10 cellular contexts compared by ENCODE assay signal in genomic region chr4:27629532-27630225, GRCh38.
"Had no signal": no experiment of that assay in that cellular context is flagged by ENCODE, and none has a peak within 500 bp of the region (broad histone marks: within the 10 kb centered on the region; RNA-seq: fewer than 3 reads in every experiment).

No MANE protein-coding gene starts in this region.

- H2AFZ ChIP-seq: GM23248 had no signal

- DNase-seq: GM23248, GOT3, HCEC 1CT, KBM-7 had no signal

- H3K36me3 Mint-ChIP-seq: IgD-negative memory B cell had no signal

- H3K4me3 ChIP-seq: GM23248 had no signal

- H3K27ac Mint-ChIP-seq: H9, IgD-negative memory B cell had no signal

- H3K4me1 Mint-ChIP-seq: H9, IgD-negative memory B cell had no signal

- H3K4me2 ChIP-seq: KMS-11 had no signal

- H3K9me3 Mint-ChIP-seq: H9 had no signal

- H3K4me3 Mint-ChIP-seq: H9, IgD-negative memory B cell had no signal

- ATAC-seq: HepG2 had no signal

- H3K9ac ChIP-seq: GM23248, KMS-11 had no signal

- FAIRE-seq: H54, HepG2 had no signal

- H3K27ac ChIP-seq: GM23248, HL-60, KMS-11 had no signal

- H3K27me3 Mint-ChIP-seq: IgD-negative memory B cell had no signal
